Comparison of ENCODE assay signal across 8 cellular contexts in genomic region chr16:55508941-55509920, GRCh38. TPM values are rescaled to one million over a fixed set of nuclear protein-coding genes. Genes with fewer than 3 reads are reported as not detected.
DNase-seq lines count a peak whose midpoint lies in the region; ATAC-seq lines count a peak whose summit lies in the region.

TSS of gene LPCAT2 (plus strand) at chr16:55509072. CDS start at chr16:55509182, 110 bp downstream.

- ATAC-seq in left lobe of liver (peak; percentile 98), GM21723 (IDR thresholded peaks at IDR 0.05; ENCODE audit: unreplicated experiment) (no peak), GM21529 (IDR thresholded peaks at IDR 0.05; ENCODE audit: unreplicated experiment) (no peak)

- H3K4me3 ChIP-seq in Jurkat, Clone E6-1 (ENCODE audit: low read length): peak within 1 kb of the TSS; percentile 49

- peak; percentile 78 for DNase-seq in GF-D8 (lab: John Stamatoyannopoulos, UW)
- peak; percentile 48 for DNase-seq in Jurkat, Clone E6-1 (ENCODE audit: low read depth, low spot score)
- DNase-seq in ecto neural progenitor cell (ENCODE audit: low spot score): peak; percentile 93
- DNase-seq in left lobe of liver (ENCODE audit: low spot score): peak; percentile 81
- peak; percentile 20 to 32 (median 29) for DNase-seq in stimulated activated CD4-positive, alpha-beta T cell treated with anti-CD3 and anti-CD28 coated beads, Interleukin-12 subunit alpha, Interleukin-12 subunit beta, amount 100 ng/mL, for 48 hours (ENCODE audit: low read depth in 2 of 3, low spot score in 1 of 3)

- intact Hi-C loops in T-helper 2 cell treated with Interferon-gamma antibody and Interleukin-4, amounts not matched to agents 100 ng/mL and 5 ng/mL, for 36 hours (cut with micrococcal nuclease): loop anchor here (1.0 to 10.0 kb wide), 2 partner anchors 9 to 686 kb away; partner anchors contain the start of gene GNAO1

RNA-seq across cellular contexts. Expression of gene LPCAT2, which starts in this region (rescaled TPM):
- 9.5 TPM for polyA plus RNA-seq in Jurkat, Clone E6-1 (2012; ENCODE audit: insufficient read depth, insufficient read length)
- 8.2 and 12.5 TPM in 2 replicates for total RNA-seq in T-helper 2 cell treated with Interferon-gamma antibody and Interleukin-4, amounts not matched to agents 100 ng/mL and 5 ng/mL, for 36 hours
- total RNA-seq in left lobe of liver: 1.6 TPM

Comparison
In these comparisons a context has a peak if more than half of its experiments do, and no peak if none do; other contexts are left out.
1. DNase-seq: peak in every context shown above with its lines; median percentile 93 in ecto neural progenitor cell; 81 in left lobe of liver; 78 in GF-D8; 48 in Jurkat, Clone E6-1; 29 in stimulated activated CD4-positive, alpha-beta T cell treated with anti-CD3 and anti-CD28 coated beads, Interleukin-12 subunit alpha, Interleukin-12 subunit beta, amount 100 ng/mL, for 48 hours.